Comparison of ENCODE assay signal across 8 cellular contexts in the genomic region with DNA sequence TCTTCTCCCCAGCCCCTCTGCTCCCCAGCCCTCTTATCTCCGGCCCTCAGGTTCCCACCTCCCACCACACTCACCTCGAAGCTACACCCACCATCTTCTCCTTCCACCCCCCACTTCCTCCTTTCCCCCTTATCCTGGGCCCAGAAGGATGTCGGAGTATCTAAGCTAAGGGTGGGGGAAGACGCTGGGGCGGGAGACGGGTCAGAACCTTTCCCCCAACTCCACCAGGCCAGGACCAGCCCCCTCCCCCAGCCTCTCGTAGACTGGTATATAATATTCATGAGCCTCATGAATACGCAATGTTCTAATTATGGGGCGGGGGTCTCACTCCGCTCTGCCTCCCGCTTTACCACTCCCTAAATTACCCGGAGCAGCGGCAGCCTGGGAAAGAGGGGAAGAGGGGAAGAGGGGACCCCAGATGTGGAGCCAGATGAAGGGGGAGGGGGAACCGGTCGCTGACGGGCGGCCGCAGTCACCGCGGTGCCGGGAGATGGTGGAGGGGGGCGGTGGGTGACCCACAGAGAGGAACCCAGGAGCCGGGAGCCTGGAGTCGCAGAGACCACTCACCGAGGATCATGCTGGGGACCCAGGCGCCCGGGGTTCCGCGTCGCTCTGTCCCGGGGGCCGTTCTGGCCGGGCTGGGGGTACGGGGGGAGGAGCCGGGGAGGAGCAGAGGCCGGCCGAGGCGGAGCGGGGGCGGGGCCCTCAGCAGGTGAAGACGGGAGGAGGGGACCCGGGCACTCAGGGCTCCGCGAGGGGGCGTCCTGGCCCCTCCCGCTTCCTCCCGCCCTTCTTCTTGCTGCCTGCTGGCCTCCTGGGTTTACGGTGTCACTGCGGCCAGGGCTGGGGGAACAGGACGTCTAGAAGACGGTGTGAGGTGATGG. TPM values are rescaled to one million over a fixed set of nuclear protein-coding genes. Genes with fewer than 3 reads are reported as not detected.
DNase-seq lines count a peak whose midpoint lies in the region; ATAC-seq lines count a peak whose summit lies in the region.

No MANE protein-coding gene starts in this region.

- no peaks in the 10 kb centered on the region for H3K36me3 Mint-ChIP-seq in activated naive CD4-positive, alpha-beta T cell treated with anti-CD3 and anti-CD28 coated beads, Interleukin-2, amount 50 U/mL, for 72 hours

- no peaks in the 10 kb centered on the region for H3K9me3 Mint-ChIP-seq in activated naive CD4-positive, alpha-beta T cell treated with anti-CD3 and anti-CD28 coated beads, Interleukin-2, amount 50 U/mL, for 72 hours

- ATAC-seq in HG03457 (IDR thresholded peaks at IDR 0.05; ENCODE audit: unreplicated experiment) (peak; percentile 71), GM19395 (IDR thresholded peaks at IDR 0.05; ENCODE audit: unreplicated experiment) (no peak), HG02571 (IDR thresholded peaks at IDR 0.05; ENCODE audit: unreplicated experiment) (no peak)
- peak; percentile 72 to 85 for ATAC-seq in activated naive CD4-positive, alpha-beta T cell treated with anti-CD3 and anti-CD28 coated beads, Interleukin-2, amount 50 U/mL, for 72 hours

- H3K27ac Mint-ChIP-seq in activated naive CD4-positive, alpha-beta T cell treated with anti-CD3 and anti-CD28 coated beads, Interleukin-2, amount 50 U/mL, for 72 hours = peak overlapping the region in 1 of 2 donors; percentile 58

- DNase-seq in GDM1 (lab: John Stamatoyannopoulos, UW) = peak; percentile 65
- DNase-seq in SK-N-DZ (ENCODE audit: low spot score) = peak; percentile 76
- DNase-seq in activated naive CD4-positive, alpha-beta T cell treated with anti-CD3 and anti-CD28 coated beads, Interleukin-2, amount 50 U/mL, for 72 hours (ENCODE audit: low spot score in 2 of 2) = peak; percentile 71 to 73
- peak; percentile 74 to 75 for DNase-seq in stimulated activated CD4-positive, alpha-beta T cell treated with anti-CD3 and anti-CD28 coated beads, Interleukin-2, amount 100 ng/mL, for 24 hours

- peak overlapping the region; percentile 66 for H3K4me3 ChIP-seq in iPS-11a (ENCODE audit: low read depth, low read length)

RNA-seq across cellular contexts. Expression of a gene that starts 6.4 kb away (rescaled TPM):
- 19.5 and 30.2 TPM in 2 replicates for polyA plus RNA-seq in SK-N-DZ (2014; cell fraction: cytosol; rRNA removed)
- 7.6 and 21.2 TPM in 2 replicates for polyA plus RNA-seq in SK-N-DZ (2014; cell fraction: nucleus; rRNA removed)
- 1 to 10 TPM; 1.2 to 1.8 TPM for total RNA-seq in activated naive CD4-positive, alpha-beta T cell treated with anti-CD3 and anti-CD28 coated beads, Interleukin-2, amount 50 U/mL, for 72 hours

RNA-seq across cellular contexts. Expression of a gene that starts 26.6 kb away (rescaled TPM):
- polyA plus RNA-seq in SK-N-DZ (2014; cell fraction: cytosol; rRNA removed) = not detected in 2 replicates
- polyA plus RNA-seq in SK-N-DZ (2014; cell fraction: nucleus; rRNA removed) = not detected in 2 replicates
- total RNA-seq in activated naive CD4-positive, alpha-beta T cell treated with anti-CD3 and anti-CD28 coated beads, Interleukin-2, amount 50 U/mL, for 72 hours = 1 to 10 TPM; 2.0 to 4.1 TPM

RNA-seq across cellular contexts. Expression of a gene that starts 28.2 kb away (rescaled TPM):
- polyA plus RNA-seq in SK-N-DZ (2014; cell fraction: cytosol; rRNA removed) = 0.05 TPM in 1 of 2 replicates, not detected in the other
- polyA plus RNA-seq in SK-N-DZ (2014; cell fraction: nucleus; rRNA removed) = 0.05 and 0.12 TPM in 2 replicates
- total RNA-seq in activated naive CD4-positive, alpha-beta T cell treated with anti-CD3 and anti-CD28 coated beads, Interleukin-2, amount 50 U/mL, for 72 hours = 10 to 100 TPM; 29.4 to 53.5 TPM

Comparison
In these comparisons a context has a peak if more than half of its experiments do, and no peak if none do; other contexts are left out.
1. ATAC-seq: peak in HG03457 (single experiment) and activated naive CD4-positive, alpha-beta T cell treated with anti-CD3 and anti-CD28 coated beads, Interleukin-2, amount 50 U/mL, for 72 hours (2 of 2); none in GM19395 (single experiment) and HG02571 (single experiment).
2. Peak in every context shown above with its lines, with median percentiles within 50 percentile points of each other: DNase-seq.